8 cellular contexts compared by ENCODE assay signal in the genomic region with DNA sequence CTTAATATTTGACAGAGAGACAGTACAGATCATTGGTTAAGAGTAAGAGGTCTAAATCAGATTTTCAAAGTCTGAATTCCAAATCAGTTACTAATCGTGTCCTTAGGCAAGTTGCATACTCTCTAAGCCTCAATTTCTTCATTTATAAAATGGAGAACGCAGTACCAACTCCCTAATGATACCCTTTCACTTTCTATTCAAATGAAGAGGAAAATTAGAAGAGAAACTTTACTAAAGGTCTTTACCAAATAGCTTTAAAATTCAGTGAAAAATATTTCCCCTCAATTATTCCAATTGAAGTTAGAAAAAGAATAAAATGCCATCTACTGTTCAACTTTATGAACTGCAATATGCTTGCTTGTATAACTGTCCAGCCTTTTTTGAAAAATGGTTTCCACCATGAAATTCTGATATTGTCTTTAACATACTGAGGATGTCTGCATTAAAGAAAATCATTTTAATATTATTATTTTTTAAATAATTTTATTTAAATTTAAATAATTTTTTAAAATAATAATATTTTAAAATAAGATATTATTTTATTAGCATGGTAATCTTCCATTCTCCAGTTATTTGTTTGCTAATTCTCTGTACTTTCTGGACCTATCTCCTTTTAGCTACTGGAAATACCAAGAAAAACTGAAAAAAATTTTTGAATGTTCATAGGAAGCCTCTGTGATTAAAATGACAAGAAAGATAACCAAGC. TPM values are rescaled to one million over a fixed set of nuclear protein-coding genes. Genes with fewer than 3 reads are reported as not detected.
DNase-seq lines count a peak whose midpoint lies in the region; ATAC-seq and TF ChIP-seq lines count a peak whose summit lies in the region.

No MANE protein-coding gene starts in this region.

- DNase-seq in SIG-M5 treated with dmso at 0.1 percent for 504 hours (lab: John Stamatoyannopoulos, UW; ENCODE audit: unreplicated experiment) (peak; percentile 67), SIG-M5 (lab: John Stamatoyannopoulos, UW) (no peak), NCI-H1694 treated with DMSO at 0.1 percent for 48 hours (lab: John Stamatoyannopoulos, UW) (peak; percentile 29), astrocyte of the spinal cord (ENCODE audit: low read depth, low spot score) (peak; percentile 52), left lung (no peak)

- no peaks in the 10 kb centered on the region for H3K27me3 ChIP-seq in left lung

- ATAC-seq in left lung (peak; percentile 71), HG03280 (IDR thresholded peaks at IDR 0.05; ENCODE audit: unreplicated experiment) (no peak), GM18517 (IDR thresholded peaks at IDR 0.05; ENCODE audit: unreplicated experiment) (no peak), GM19023 (IDR thresholded peaks at IDR 0.05; ENCODE audit: unreplicated experiment) (no peak)

- peak; percentile 58 for TF ChIP-seq CTCF in astrocyte of the spinal cord (IDR thresholded peaks at IDR 0.05; ENCODE audit: low read depth, low read length)
- peak; percentile 60 to 74 for TF ChIP-seq CTCF in left lung (IDR thresholded peaks at IDR 0.05)

- no peaks in the 10 kb centered on the region for H3K4me1 ChIP-seq in left lung

- H3K27ac ChIP-seq in left lung: no peak overlapping the region

- intact Hi-C loops in left lung (cut with DNase I): no loop called here

- in situ Hi-C loops in astrocyte of the spinal cord (cut with HindIII; ENCODE audit: low sequenced_read_pairs): no loop called here

- H3K4me3 ChIP-seq in astrocyte of the spinal cord (ENCODE audit: low read depth, low read length): no peak overlapping the region
- H3K4me3 ChIP-seq in left lung: no peak overlapping the region

- peaks cover 0 to 31% of the 10 kb centered on the region in 2 donors for H3K36me3 ChIP-seq in left lung

- H3K9me3 ChIP-seq in left lung: no peaks in the 10 kb centered on the region

RNA-seq across cellular contexts. Expression of a gene that starts 36.0 kb away (rescaled TPM):
- total RNA-seq in left lung: 10 to 100 TPM; 10.7 to 10.9 TPM

Comparison
In these comparisons a context has a peak if more than half of its experiments do, and no peak if none do; other contexts are left out.
1. DNase-seq: peak in SIG-M5 treated with dmso at 0.1 percent for 504 hours (single experiment), NCI-H1694 treated with DMSO at 0.1 percent for 48 hours (single experiment) and astrocyte of the spinal cord (single experiment); none in SIG-M5 (single experiment) and left lung (0 of 2).